15 cellular contexts compared by ENCODE assay signal in genomic region chr5:151128817-151129216, GRCh38. TPM values are rescaled to one million over a fixed set of nuclear protein-coding genes. Genes with fewer than 3 reads are reported as not detected.
DNase-seq lines count a peak whose midpoint lies in the region; ATAC-seq and FAIRE-seq lines count a peak whose summit lies in the region.
"Had no signal": no experiment of that assay in that cellular context is flagged by ENCODE, and none has a peak within 500 bp of the region (broad histone marks: within the 10 kb centered on the region; RNA-seq: fewer than 3 reads in every experiment).

No MANE protein-coding gene starts in this region.

- no peak for DNase-seq in activated CD4-positive, alpha-beta T cell treated with anti-CD3 and anti-CD28 coated beads, Interleukin-2, amount 10 ng/mL, durations not matched to agents 24 days and 14 days
- no peak for DNase-seq in activated CD4-positive, alpha-beta T cell treated with anti-CD3 and anti-CD28 coated beads for 4 hours
- DNase-seq in GM18507 (ENCODE audit: extremely low spot score, insufficient read length, low read depth) (no peak), NCI-H187 (lab: John Stamatoyannopoulos, UW) (no peak)
- DNase-seq in activated CD8-positive, alpha-beta T cell treated with anti-CD3 and anti-CD28 coated beads, Interleukin-2, amount 10 ng/mL, durations not matched to agents 7 days and 5 days, result no peak
- DNase-seq in naive thymus-derived CD8-positive, alpha-beta T cell, result no peak
- DNase-seq: activated gamma-delta T cell; hypothalamus; NCI-H1105; ovary; stimulated activated naive CD4-positive, alpha-beta T cell treated with Interleukin-2 at 50 U/mL for 16 hours had no signal

- no peaks in the 10 kb centered on the region for H3K9me3 Mint-ChIP-seq in activated CD4-positive, alpha-beta T cell treated with anti-CD3 and anti-CD28 coated beads, Interleukin-2, amount 10 ng/mL, durations not matched to agents 24 days and 14 days
- H3K9me3 Mint-ChIP-seq in activated CD8-positive, alpha-beta T cell treated with anti-CD3 and anti-CD28 coated beads, Interleukin-2, amount 10 ng/mL, durations not matched to agents 7 days and 5 days (ENCODE audit: insufficient read depth), result no peaks in the 10 kb centered on the region
- no peaks in the 10 kb centered on the region for H3K9me3 Mint-ChIP-seq in naive thymus-derived CD8-positive, alpha-beta T cell

- ATAC-seq in activated CD8-positive, alpha-beta T cell treated with anti-CD3 and anti-CD28 coated beads, Interleukin-2, amount 10 ng/mL, durations not matched to agents 7 days and 5 days, result no peak
- no peak for ATAC-seq in naive thymus-derived CD8-positive, alpha-beta T cell
- ATAC-seq in HG02981 (IDR thresholded peaks at IDR 0.05; ENCODE audit: unreplicated experiment) (no peak), HG03045 (IDR thresholded peaks at IDR 0.05; ENCODE audit: unreplicated experiment) (no peak)
- ATAC-seq: Right ventricle myocardium inferior had no signal

- intact Hi-C loops in activated CD4-positive, alpha-beta T cell treated with anti-CD3 and anti-CD28 coated beads, Interleukin-2, amount 10 ng/mL, durations not matched to agents 24 days and 14 days (cut with micrococcal nuclease), result loop anchor here (5.0 kb wide), 2 partner anchors 108 to 188 kb away; no protein-coding TSS in a partner anchor

- H3K27me3 Mint-ChIP-seq in activated CD4-positive, alpha-beta T cell treated with anti-CD3 and anti-CD28 coated beads, Interleukin-2, amount 10 ng/mL, durations not matched to agents 24 days and 14 days, result no peaks in the 10 kb centered on the region
- no peaks in the 10 kb centered on the region for H3K27me3 Mint-ChIP-seq in activated CD8-positive, alpha-beta T cell treated with anti-CD3 and anti-CD28 coated beads, Interleukin-2, amount 10 ng/mL, durations not matched to agents 7 days and 5 days (ENCODE audit: low read depth)
- H3K27me3 Mint-ChIP-seq in naive thymus-derived CD8-positive, alpha-beta T cell, result no peaks in the 10 kb centered on the region

- peak; percentile 50 for FAIRE-seq in GM18507 (lab: Jason Lieb, UNC)
- FAIRE-seq: A204.1 had no signal

- CTCF ChIA-PET in activated CD8-positive, alpha-beta T cell treated with anti-CD3 and anti-CD28 coated beads, Interleukin-2, amount 10 ng/mL, durations not matched to agents 7 days and 5 days (lab: Charles Lee), result interaction anchor here (0.8 to 10.2 kb wide), 7 partner anchors 13 to 109 kb away, joined by 3 to 491 read pairs (median 7); partner anchors contain the start of gene ANXA6

- H3K27ac Mint-ChIP-seq in activated CD4-positive, alpha-beta T cell treated with anti-CD3 and anti-CD28 coated beads, Interleukin-2, amount 10 ng/mL, durations not matched to agents 24 days and 14 days, result peak overlapping the region; percentile 67
- peak overlapping the region; percentile 3 for H3K27ac Mint-ChIP-seq in activated CD8-positive, alpha-beta T cell treated with anti-CD3 and anti-CD28 coated beads, Interleukin-2, amount 10 ng/mL, durations not matched to agents 7 days and 5 days
- peak overlapping the region; percentile 22 to 98 (median 84) for H3K27ac Mint-ChIP-seq in naive thymus-derived CD8-positive, alpha-beta T cell

- no peak overlapping the region for H3K4me3 Mint-ChIP-seq in activated CD4-positive, alpha-beta T cell treated with anti-CD3 and anti-CD28 coated beads, Interleukin-2, amount 10 ng/mL, durations not matched to agents 24 days and 14 days
- H3K4me3 Mint-ChIP-seq in activated CD8-positive, alpha-beta T cell treated with anti-CD3 and anti-CD28 coated beads, Interleukin-2, amount 10 ng/mL, durations not matched to agents 7 days and 5 days, result no peak overlapping the region
- no peak overlapping the region for H3K4me3 Mint-ChIP-seq in naive thymus-derived CD8-positive, alpha-beta T cell

- peaks cover 84% of the 10 kb centered on the region for H3K36me3 Mint-ChIP-seq in activated CD4-positive, alpha-beta T cell treated with anti-CD3 and anti-CD28 coated beads, Interleukin-2, amount 10 ng/mL, durations not matched to agents 24 days and 14 days (ENCODE audit: low read depth)
- peaks cover 86% of the 10 kb centered on the region for H3K36me3 Mint-ChIP-seq in activated CD8-positive, alpha-beta T cell treated with anti-CD3 and anti-CD28 coated beads, Interleukin-2, amount 10 ng/mL, durations not matched to agents 7 days and 5 days (ENCODE audit: low read depth)
- H3K36me3 Mint-ChIP-seq in naive thymus-derived CD8-positive, alpha-beta T cell, result peaks cover 7 to 93% (median 34%) of the 10 kb centered on the region in 3 donors

- POLR2A ChIA-PET in activated CD8-positive, alpha-beta T cell treated with anti-CD3 and anti-CD28 coated beads, Interleukin-2, amount 10 ng/mL, durations not matched to agents 7 days and 5 days (lab: Charles Lee), result interaction anchor here (0.6 to 1.6 kb wide), 4 partner anchors 13 to 68 kb away, joined by 3 to 5 read pairs (median 4); no protein-coding TSS in a partner anchor
- POLR2A ChIA-PET in naive thymus-derived CD8-positive, alpha-beta T cell (lab: Charles Lee), result interaction anchor here (0.6 to 8.5 kb wide), 8 partner anchors 10 to 95 kb away, joined by 3 to 88 read pairs (median 8); partner anchors contain the start of genes ANXA6 and CCDC69

- peaks cover 62% of the 10 kb centered on the region for H3K4me1 Mint-ChIP-seq in activated CD4-positive, alpha-beta T cell treated with anti-CD3 and anti-CD28 coated beads, Interleukin-2, amount 10 ng/mL, durations not matched to agents 24 days and 14 days
- peaks cover 55% of the 10 kb centered on the region for H3K4me1 Mint-ChIP-seq in activated CD8-positive, alpha-beta T cell treated with anti-CD3 and anti-CD28 coated beads, Interleukin-2, amount 10 ng/mL, durations not matched to agents 7 days and 5 days (ENCODE audit: low read depth)
- H3K4me1 Mint-ChIP-seq in naive thymus-derived CD8-positive, alpha-beta T cell, result peaks cover 44 to 89% (median 87%) of the 10 kb centered on the region in 4 donors

RNA-seq across cellular contexts. Expression of gene ANXA6, which starts 28.8 kb away (rescaled TPM):
- total RNA-seq in activated CD4-positive, alpha-beta T cell treated with anti-CD3 and anti-CD28 coated beads, Interleukin-2, amount 10 ng/mL, durations not matched to agents 24 days and 14 days, result 314 and 315 TPM in 2 replicates
- 100 to 1,000 TPM; 481 to 495 TPM for total RNA-seq in activated CD8-positive, alpha-beta T cell treated with anti-CD3 and anti-CD28 coated beads, Interleukin-2, amount 10 ng/mL, durations not matched to agents 7 days and 5 days
- total RNA-seq in naive thymus-derived CD8-positive, alpha-beta T cell, result 100 to 1,000 TPM; 334 to 359 TPM
- polyA plus RNA-seq in naive thymus-derived CD8-positive, alpha-beta T cell, result 100 to 1,000 TPM; 242 to 318 (median 254) TPM

RNA-seq across cellular contexts. Expression of gene TNIP1, which starts 48.0 kb away (rescaled TPM):
- total RNA-seq in activated CD4-positive, alpha-beta T cell treated with anti-CD3 and anti-CD28 coated beads, Interleukin-2, amount 10 ng/mL, durations not matched to agents 24 days and 14 days, result 345 and 360 TPM in 2 replicates
- total RNA-seq in activated CD8-positive, alpha-beta T cell treated with anti-CD3 and anti-CD28 coated beads, Interleukin-2, amount 10 ng/mL, durations not matched to agents 7 days and 5 days, result 100 to 1,000 TPM; 132 to 138 TPM
- total RNA-seq in naive thymus-derived CD8-positive, alpha-beta T cell, result 100 to 1,000 TPM; 138 to 140 TPM
- polyA plus RNA-seq in naive thymus-derived CD8-positive, alpha-beta T cell, result 10 to 100 TPM; 25.6 to 37.5 (median 29.8) TPM

Comparison
In these comparisons a context has a peak if more than half of its experiments do, and no peak if none do; other contexts are left out.
1. H3K27ac Mint-ChIP-seq: peak in every context shown above with its lines; median percentile 84 in naive thymus-derived CD8-positive, alpha-beta T cell; 67 in activated CD4-positive, alpha-beta T cell treated with anti-CD3 and anti-CD28 coated beads, Interleukin-2, amount 10 ng/mL, durations not matched to agents 24 days and 14 days; 3 in activated CD8-positive, alpha-beta T cell treated with anti-CD3 and anti-CD28 coated beads, Interleukin-2, amount 10 ng/mL, durations not matched to agents 7 days and 5 days.